17 cellular contexts compared by ENCODE assay signal in genomic region chr22:45550891-45551290, GRCh38. TPM values are rescaled to one million over a fixed set of nuclear protein-coding genes. Genes with fewer than 3 reads are reported as not detected.
DNase-seq lines count a peak whose midpoint lies in the region; ATAC-seq and TF ChIP-seq lines count a peak whose summit lies in the region.
"Had no signal": no experiment of that assay in that cellular context is flagged by ENCODE, and none has a peak within 500 bp of the region (broad histone marks: within the 10 kb centered on the region; RNA-seq: fewer than 3 reads in every experiment).

No MANE protein-coding gene starts in this region.

- peaks cover 71% of the 10 kb centered on the region for H3K4me1 Mint-ChIP-seq in HFFc6 (ENCODE audit: low read depth)
- peaks cover 45% of the 10 kb centered on the region for H3K4me1 Mint-ChIP-seq in nephron progenitor cell
- H3K4me1 Mint-ChIP-seq: central memory CD8-positive, alpha-beta T cell had no signal

- H3K4me3 Mint-ChIP-seq in HFFc6 = peak overlapping the region; percentile 46; the same call in 1 of the 2 replicates
- H3K4me3 Mint-ChIP-seq in nephron progenitor cell = no peak overlapping the region
- H3K4me3 Mint-ChIP-seq: activated CD4-positive, alpha-beta memory T cell treated with anti-CD3 and anti-CD28 coated beads for 36 hours; central memory CD8-positive, alpha-beta T cell had no signal

- WGBS in suprapubic skin = 90% methylated on average over 10 of the region's 11 CpGs

- H3K27ac Mint-ChIP-seq in HFFc6 = peak overlapping the region; percentile 24; the same call in 1 of the 2 replicates
- H3K27ac Mint-ChIP-seq in nephron progenitor cell = peak overlapping the region; percentile 86
- H3K27ac Mint-ChIP-seq: activated CD4-positive, alpha-beta memory T cell treated with anti-CD3 and anti-CD28 coated beads for 36 hours had no signal

- TF ChIP-seq POLR2A in suprapubic skin (IDR thresholded peaks at IDR 0.05) = no peak

- BruUV-seq in A673 (replicated peaks; lab: Mats Ljungman, UMichigan) = no TSS peak

- H3K4me3 ChIP-seq in colonic mucosa (no peak overlapping the region), suprapubic skin (no peak overlapping the region), A673 (ENCODE audit: low read depth, low read length, poor library complexity, severe bottlenecking) (no peak overlapping the region)
- H3K4me3 ChIP-seq: smooth muscle cell had no signal

- H3K9me3 ChIP-seq in colonic mucosa = no peaks in the 10 kb centered on the region
- no peaks in the 10 kb centered on the region for H3K9me3 ChIP-seq in suprapubic skin
- H3K9me3 ChIP-seq in A673 (ENCODE audit: low read depth, low read length, poor library complexity, severe bottlenecking) = no peaks in the 10 kb centered on the region

- no peak for ATAC-seq in HG02798 (IDR thresholded peaks at IDR 0.05; ENCODE audit: poor library complexity, unreplicated experiment)

- H3K4me1 ChIP-seq in colonic mucosa = no peaks in the 10 kb centered on the region
- H3K4me1 ChIP-seq in suprapubic skin = peaks cover 65% of the 10 kb centered on the region
- H3K4me1 ChIP-seq in A673 (ENCODE audit: insufficient read depth, low read length, poor library complexity, severe bottlenecking) = no peaks in the 10 kb centered on the region

- TF ChIP-seq CTCF in HFFc6 (IDR thresholded peaks at IDR 0.05) = no peak
- TF ChIP-seq CTCF in colonic mucosa (IDR thresholded peaks at IDR 0.05) = no peak
- TF ChIP-seq CTCF in nephron progenitor cell (IDR thresholded peaks at IDR 0.05) = no peak
- TF ChIP-seq CTCF in suprapubic skin (IDR thresholded peaks at IDR 0.05) = no peak
- no peak for TF ChIP-seq CTCF in A673 (conservative IDR thresholded peaks at IDR 0.05; ENCODE audit: low read depth, low read length)

- intact Hi-C loops in colonic mucosa (cut with DNase I) (loop anchor here (5.0 to 10.0 kb wide), 3 partner anchors 109 to 284 kb away; no protein-coding TSS in a partner anchor), A673 (cut with micrococcal nuclease; ENCODE audit: unreplicated experiment) (no loop called here)

- H3K36me3 ChIP-seq in colonic mucosa (no peaks in the 10 kb centered on the region), suprapubic skin (peaks cover 18% of the 10 kb centered on the region), A673 (ENCODE audit: insufficient read depth, low read length, poor library complexity, severe bottlenecking) (peaks cover 16% of the 10 kb centered on the region)

- H3K27me3 ChIP-seq in colonic mucosa (no peaks in the 10 kb centered on the region), suprapubic skin (no peaks in the 10 kb centered on the region), A673 (replicated peaks; ENCODE audit: insufficient read depth, low read depth, low read length, poor library complexity) (no peaks in the 10 kb centered on the region)

- H3K27me3 Mint-ChIP-seq in HFFc6 (ENCODE audit: insufficient read depth) = peaks cover 7% of the 10 kb centered on the region
- H3K27me3 Mint-ChIP-seq in nephron progenitor cell (ENCODE audit: low read depth, poor library complexity) = peaks cover 6% of the 10 kb centered on the region

- H3K9me3 Mint-ChIP-seq in HFFc6 (no peaks in the 10 kb centered on the region), nephron progenitor cell (no peaks in the 10 kb centered on the region)
- H3K9me3 Mint-ChIP-seq: activated CD4-positive, alpha-beta memory T cell treated with anti-CD3 and anti-CD28 coated beads for 36 hours; central memory CD8-positive, alpha-beta T cell had no signal

- DNase-seq in HFFc6 (no peak), colonic mucosa (no peak), nephron progenitor cell (no peak), suprapubic skin (ENCODE audit: low spot score in 2 of 2) (no peak), A673 (ENCODE audit: low spot score) (no peak), NCI-H2171 (lab: John Stamatoyannopoulos, UW) (no peak)
- DNase-seq in activated effector memory CD4-positive, alpha-beta T cell treated with Interleukin-2 at 50 U/mL for 16 hours = no peak
- DNase-seq: activated CD4-positive, alpha-beta memory T cell treated with anti-CD3 and anti-CD28 coated beads for 36 hours; activated T-cell treated with anti-CD3 and anti-CD28 coated beads, Interleukin-2, amount 50 U/mL, for 48 hours; Karpas-422; NCI-H1105 treated with DMSO at 0.1 percent for 48 hours; NCI-H2171 treated with DMSO at 0.1 percent for 48 hours; NCI-H82; RPMI8226 had no signal

- H3K27ac ChIP-seq in colonic mucosa (peak overlapping the region; percentile 37), suprapubic skin (peak overlapping the region; percentile 91), A673 (ENCODE audit: low read depth, low read length, poor library complexity, severe bottlenecking) (no peak overlapping the region)

- TF ChIP-seq EP300 in suprapubic skin (IDR thresholded peaks at IDR 0.05) = no peak

- peaks cover 28% of the 10 kb centered on the region for H3K36me3 Mint-ChIP-seq in HFFc6 (ENCODE audit: low read depth)
- H3K36me3 Mint-ChIP-seq in nephron progenitor cell (ENCODE audit: low read depth) = peaks cover 50% of the 10 kb centered on the region
- H3K36me3 Mint-ChIP-seq: activated CD4-positive, alpha-beta memory T cell treated with anti-CD3 and anti-CD28 coated beads for 36 hours had no signal

- peak overlapping the region in 1 of 2 donors; percentile 21 for H3K9ac ChIP-seq in colonic mucosa (ENCODE audit: low read depth in 2 of 2, low read length in 2 of 2)

- POLR2A ChIA-PET in A673 (lab: Charles Lee; ENCODE audit: low non-redundant PET) = no interaction called here

- CTCF ChIA-PET in A673 (lab: Charles Lee) = interaction anchor here (3.8 kb wide), 1 partner anchor 109 kb away, joined by 20 read pairs; no protein-coding TSS in a partner anchor

RNA-seq across cellular contexts. Expression of gene FBLN1, which starts 48.2 kb away (rescaled TPM):
- 100 to 1,000 TPM; 199 to 346 (median 326) TPM for total RNA-seq in HFFc6 (2021; fragmentation: NEBNext Ultra II Directional; extraction: Animal tissue kit (Norgen Biotek cat#: 25700))
- total RNA-seq in colonic mucosa (10 to 100 TPM; 41.6 to 65.5 TPM), suprapubic skin (100 to 1,000 TPM; 111 to 174 (median 139) TPM), A673 (2021) (96.4 and 117 TPM in 2 replicates)
- total RNA-seq: activated CD4-positive, alpha-beta memory T cell treated with anti-CD3 and anti-CD28 coated beads for 36 hours had no signal
